In the genomic region with DNA sequence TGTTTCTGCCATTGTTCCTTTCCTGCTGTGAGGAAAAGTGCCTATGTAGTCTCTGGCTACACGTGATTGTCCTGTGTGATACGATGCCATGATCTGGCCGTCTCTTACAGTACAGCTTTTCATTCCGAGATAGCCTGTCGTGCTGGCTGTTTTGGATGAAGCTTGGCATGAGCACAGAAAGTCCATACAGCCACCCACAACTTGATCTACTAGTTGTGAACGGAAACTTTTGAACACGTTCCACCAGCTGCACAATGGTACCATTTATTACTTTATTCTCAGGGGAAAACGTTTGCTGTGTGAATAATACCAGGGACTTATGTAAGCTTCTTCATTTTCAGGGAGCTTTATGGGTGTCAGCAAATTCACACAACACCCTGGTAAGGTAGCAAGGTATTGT, we compare ENCODE assay signal across 19 cellular contexts.
"Had no signal": no experiment of that assay in that cellular context is flagged by ENCODE, and none has a peak within 500 bp of the region (broad histone marks: within the 10 kb centered on the region; RNA-seq: fewer than 3 reads in every experiment).

No MANE protein-coding gene starts in this region.

- ATAC-seq: activated CD8-positive, alpha-beta memory T cell treated with anti-CD3 and anti-CD28 coated beads, Interleukin-2, amount 10 ng/mL, durations not matched to agents 7 days and 5 days; lower lobe of right lung; stimulated activated naive B cell treated with anti-CD40 and anti-IgM and Interleukin-4, amounts not matched to agents 10 μg/mL and 1 μg/mL and 100 μg/mL, for 72 hours had no signal

- H3K9me3 Mint-ChIP-seq: activated T-helper 2 cell treated with anti-CD3 and anti-CD28 coated beads, Interferon-gamma antibody, Interleukin-2, Interleukin-4, amounts not matched to agents 10 μg/mL and 5 μg/mL and 100 μg/mL, durations not matched to agents 14 hours and 24 hours and 36 hours had no signal

- H3K36me3 ChIP-seq: adrenal gland, lower lobe of right lung, transverse colon had no signal

- DNase-seq: activated CD4-positive, alpha-beta T cell treated with anti-CD3 and anti-CD28 coated beads for 1 hour; activated CD4-positive, alpha-beta T cell treated with anti-CD3 and anti-CD28 coated beads, Interleukin-2, amount 50 U/mL, for 4 hours; activated CD8-positive, alpha-beta memory T cell treated with anti-CD3 and anti-CD28 coated beads, Interleukin-2, amount 10 ng/mL, durations not matched to agents 7 days and 5 days; activated naive CD4-positive, alpha-beta T cell treated with anti-CD3 and anti-CD28 coated beads, Interleukin-2, amount 50 U/mL, for 16 hours; activated T-cell treated with anti-CD3 and anti-CD28 coated beads, Interleukin-2, amount 50 U/mL, for 1 hour; adrenal gland; caudate nucleus; foreskin fibroblast; kidney glomerular epithelial cell; lower lobe of right lung; midbrain; stimulated activated CD4-positive, alpha-beta T cell treated with anti-CD3 and anti-CD28 coated beads, Interleukin-2, amount 100 ng/mL, for 48 hours; stimulated activated naive B cell treated with anti-CD40 and anti-IgM and Interleukin-4, amounts not matched to agents 10 μg/mL and 1 μg/mL and 100 μg/mL, for 72 hours; T-helper 1 cell; T1000; transverse colon had no signal

- FAIRE-seq: colon, endometrium had no signal

- H3K4me3 ChIP-seq: adrenal gland, lower lobe of right lung, transverse colon had no signal

- H3K27me3 ChIP-seq: adrenal gland, transverse colon had no signal

- H3K27ac ChIP-seq: adrenal gland, lower lobe of right lung, transverse colon had no signal

- H3K9me3 ChIP-seq: adrenal gland, lower lobe of right lung, transverse colon had no signal

- H3K27ac Mint-ChIP-seq: activated CD8-positive, alpha-beta memory T cell treated with anti-CD3 and anti-CD28 coated beads, Interleukin-2, amount 10 ng/mL, durations not matched to agents 7 days and 5 days; activated T-helper 2 cell treated with anti-CD3 and anti-CD28 coated beads, Interferon-gamma antibody, Interleukin-2, Interleukin-4, amounts not matched to agents 10 μg/mL and 5 μg/mL and 100 μg/mL, durations not matched to agents 14 hours and 24 hours and 36 hours; stimulated activated naive B cell treated with anti-CD40 and anti-IgM and Interleukin-4, amounts not matched to agents 10 μg/mL and 1 μg/mL and 100 μg/mL, for 72 hours had no signal

- H3K4me1 ChIP-seq: adrenal gland, lower lobe of right lung, transverse colon had no signal

- H3K36me3 Mint-ChIP-seq: activated CD8-positive, alpha-beta memory T cell treated with anti-CD3 and anti-CD28 coated beads, Interleukin-2, amount 10 ng/mL, durations not matched to agents 7 days and 5 days; stimulated activated naive B cell treated with anti-CD40 and anti-IgM and Interleukin-4, amounts not matched to agents 10 μg/mL and 1 μg/mL and 100 μg/mL, for 72 hours had no signal
